In genomic region chr6:81606965-81607381, GRCh38 we compare ENCODE assay signal across 21 cellular contexts.
DNase-seq lines count a peak whose midpoint lies in the region; ATAC-seq and TF ChIP-seq lines count a peak whose summit lies in the region.
"Had no signal": no experiment of that assay in that cellular context is flagged by ENCODE, and none has a peak within 500 bp of the region (broad histone marks: within the 10 kb centered on the region; RNA-seq: fewer than 3 reads in every experiment).

No MANE protein-coding gene starts in this region.

- H3K4me1 ChIP-seq in mammary epithelial cell (ENCODE audit: insufficient read depth, low read length) (no peaks in the 10 kb centered on the region), thoracic aorta (ENCODE audit: control insufficient read depth in 1 of 2, low read depth in 2 of 2) (peaks cover 13 to 24% of the 10 kb centered on the region in 2 donors)
- H3K4me1 ChIP-seq: neural progenitor cell had no signal

- CTCF ChIA-PET in MCF 10A (lab: Yijun Ruan, JAX) (interaction anchor here (0.6 kb wide), 1 partner anchor 138 kb away, joined by 3 read pairs; no protein-coding TSS in a partner anchor), mammary epithelial cell (lab: Charles Lee; ENCODE audit: low non-redundant PET) (no interaction called here)

- 79% methylated on average over 2 of the region's 2 CpGs for WGBS in mammary epithelial cell (ENCODE audit: low coverage, missing lambda C conversion rate)

- H3K36me3 ChIP-seq in mammary epithelial cell (ENCODE audit: insufficient read depth, low read length), result no peaks in the 10 kb centered on the region
- no peaks in the 10 kb centered on the region for H3K36me3 ChIP-seq in thoracic aorta
- H3K36me3 ChIP-seq: neural progenitor cell had no signal

- no peaks in the 10 kb centered on the region for H3K4me1 Mint-ChIP-seq in MCF 10A (ENCODE audit: insufficient read depth, unreplicated experiment)
- H3K4me1 Mint-ChIP-seq in type B pancreatic cell (ENCODE audit: unreplicated experiment), result no peaks in the 10 kb centered on the region
- H3K4me1 Mint-ChIP-seq: CD8-positive, alpha-beta memory T cell; neural progenitor cell had no signal

- BruUV-seq in MCF 10A (replicated peaks; lab: Mats Ljungman, UMichigan) (no TSS peak), mammary epithelial cell (replicated peaks; lab: Mats Ljungman, UMichigan) (no TSS peak)

- H3K4me3 Mint-ChIP-seq in MCF 10A (ENCODE audit: unreplicated experiment) (no peak overlapping the region), type B pancreatic cell (no peak overlapping the region)
- H3K4me3 Mint-ChIP-seq: activated T-helper 1 cell treated with anti-CD3 and anti-CD28 coated beads, Interleukin-12 subunit alpha, Interleukin-12 subunit beta, Interleukin-2, Interleukin-4 antibody, amounts not matched to agents 30 ng/mL and 10 ng/mL and 1 ng/mL, durations not matched to agents 14 hours and 24 hours and 36 hours; CD8-positive, alpha-beta memory T cell; neural progenitor cell had no signal

- POLR2A ChIA-PET in MCF 10A (lab: Yijun Ruan, JAX), result no interaction called here

- in situ Hi-C loops in mammary epithelial cell (cut with MboI; ENCODE audit: low sequenced_read_pairs in 2 of 2), result no loop called here

- dilution Hi-C loops in mammary epithelial cell (cut with HindIII; ENCODE audit: low sequenced_read_pairs), result no loop called here

- intact Hi-C loops in MCF 10A (cut with micrococcal nuclease), result no loop called here
- intact Hi-C loops in mammary epithelial cell (cut with micrococcal nuclease), result no loop called here

- H3K27ac Mint-ChIP-seq in MCF 10A (ENCODE audit: low read depth, unreplicated experiment) (no peak overlapping the region), type B pancreatic cell (no peak overlapping the region)
- H3K27ac Mint-ChIP-seq: activated T-helper 1 cell treated with anti-CD3 and anti-CD28 coated beads, Interleukin-12 subunit alpha, Interleukin-12 subunit beta, Interleukin-2, Interleukin-4 antibody, amounts not matched to agents 30 ng/mL and 10 ng/mL and 1 ng/mL, durations not matched to agents 14 hours and 24 hours and 36 hours; CD8-positive, alpha-beta memory T cell; neural progenitor cell had no signal

- no peak for ATAC-seq in thoracic aorta (ENCODE audit: insufficient number of reproducible peaks, low FRiP score, low read depth)
- ATAC-seq: stimulated activated naive CD8-positive, alpha-beta T cell treated with anti-CD3 and anti-CD28 coated beads, Interleukin-15, Interleukin-2, amounts not matched to agents 100 U/mL and 50 U/mL, for 24 hours had no signal

- no peaks in the 10 kb centered on the region for H4K20me1 ChIP-seq in mammary epithelial cell (ENCODE audit: insufficient read depth, low read length)

- H3K27me3 ChIP-seq in mammary epithelial cell (ENCODE audit: insufficient read depth, low read length) (no peaks in the 10 kb centered on the region), thoracic aorta (replicated peaks; ENCODE audit: insufficient read depth) (no peaks in the 10 kb centered on the region)
- H3K27me3 ChIP-seq: neural progenitor cell had no signal

- H3K9me3 ChIP-seq in mammary epithelial cell (replicated peaks; ENCODE audit: insufficient read depth, low read length), result no peaks in the 10 kb centered on the region
- no peaks in the 10 kb centered on the region for H3K9me3 ChIP-seq in thoracic aorta

- H3K36me3 Mint-ChIP-seq in MCF 10A (ENCODE audit: insufficient read depth, unreplicated experiment), result no peaks in the 10 kb centered on the region
- no peaks in the 10 kb centered on the region for H3K36me3 Mint-ChIP-seq in type B pancreatic cell
- H3K36me3 Mint-ChIP-seq: CD8-positive, alpha-beta memory T cell; neural progenitor cell had no signal

- H3K4me3 ChIP-seq in mammary epithelial cell (replicated peaks in 1 of 3; ENCODE audit: insufficient read depth in 1 of 3, low read depth in 2 of 3, low read length in 3 of 3) (no peak overlapping the region), fibroblast of mammary gland (ENCODE audit: control insufficient read depth, low read depth, low read length) (no peak overlapping the region), thoracic aorta (peak overlapping the region; percentile 49)
- H3K4me3 ChIP-seq: neural progenitor cell had no signal

- peak; percentile 27 for DNase-seq in MCF 10A (ENCODE audit: unreplicated experiment)
- no peak for DNase-seq in mammary epithelial cell
- DNase-seq in amniotic epithelial cell (ENCODE audit: low read depth), result peak; percentile 10
- DNase-seq in fibroblast of mammary gland (ENCODE audit: low read depth), result peak; percentile 87
- DNase-seq in thoracic aorta (ENCODE audit: low spot score), result no peak
- DNase-seq in type B pancreatic cell (ENCODE audit: extremely low spot score, unreplicated experiment), result no peak
- DNase-seq in DMS153 (lab: John Stamatoyannopoulos, UW), result no peak
- no peak for DNase-seq in inferior parietal cortex (ENCODE audit: extremely low spot score)
- DNase-seq: activated CD4-positive, CD25-positive, alpha-beta regulatory T cell treated with anti-CD3 and anti-CD28 coated beads, Interleukin-2, amount 50 U/mL, for 72 hours; CD8-positive, alpha-beta memory T cell; DMS79 treated with DMSO at 0.1 percent for 48 hours; head of caudate nucleus; NCI-H1048; NCI-H2081 treated with DMSO at 0.1 percent for 48 hours; NCI-H524; retina; stimulated activated naive CD8-positive, alpha-beta T cell treated with anti-CD3 and anti-CD28 coated beads, Interleukin-15, Interleukin-2, amounts not matched to agents 100 U/mL and 50 U/mL, for 24 hours; T-helper 9 cell had no signal

- H3K9me3 Mint-ChIP-seq in MCF 10A (ENCODE audit: unreplicated experiment), result peaks cover 10% of the 10 kb centered on the region
- H3K9me3 Mint-ChIP-seq in type B pancreatic cell, result peaks cover 9% of the 10 kb centered on the region
- H3K9me3 Mint-ChIP-seq: activated T-helper 1 cell treated with anti-CD3 and anti-CD28 coated beads, Interleukin-12 subunit alpha, Interleukin-12 subunit beta, Interleukin-2, Interleukin-4 antibody, amounts not matched to agents 30 ng/mL and 10 ng/mL and 1 ng/mL, durations not matched to agents 14 hours and 24 hours and 36 hours; neural progenitor cell had no signal

- no peak overlapping the region for H3K4me2 ChIP-seq in mammary epithelial cell (ENCODE audit: insufficient read depth, low read depth, low read length)
- H3K4me2 ChIP-seq: neural progenitor cell had no signal

- H3K9ac ChIP-seq in mammary epithelial cell (ENCODE audit: insufficient read depth, low read length), result no peak overlapping the region
- H3K9ac ChIP-seq: neural progenitor cell had no signal

- H3K27me3 Mint-ChIP-seq in MCF 10A (ENCODE audit: insufficient read depth, unreplicated experiment) (no peaks in the 10 kb centered on the region), type B pancreatic cell (no peaks in the 10 kb centered on the region)
- H3K27me3 Mint-ChIP-seq: CD8-positive, alpha-beta memory T cell had no signal

- TF ChIP-seq CTCF in MCF 10A (IDR thresholded peaks at IDR 0.05; ENCODE audit: unreplicated experiment) (no peak), mammary epithelial cell (conservative IDR thresholded peaks at IDR 0.05 in 1 of 2, IDR thresholded peaks at IDR 0.05 in 1 of 2; ENCODE audit: extremely low read depth in 1 of 2, insufficient read depth in 1 of 2, low read depth in 1 of 2, low read length in 2 of 2) (no peak), fibroblast of mammary gland (conservative IDR thresholded peaks at IDR 0.05; ENCODE audit: control insufficient read depth, insufficient read depth, low read depth, low read length) (no peak), thoracic aorta (IDR thresholded peaks at IDR 0.05) (no peak), type B pancreatic cell (conservative IDR thresholded peaks at IDR 0.05) (no peak)

- H2AFZ ChIP-seq in mammary epithelial cell (ENCODE audit: low read depth, low read length), result no peak overlapping the region
- H2AFZ ChIP-seq: neural progenitor cell had no signal

- H3K79me2 ChIP-seq in mammary epithelial cell (ENCODE audit: insufficient read depth, low read length), result no peaks in the 10 kb centered on the region

- H3K27ac ChIP-seq in mammary epithelial cell (ENCODE audit: insufficient read depth, low read depth, low read length) (no peak overlapping the region), thoracic aorta (peak overlapping the region; percentile 21 to 58)
- H3K27ac ChIP-seq: 22Rv1, neural progenitor cell had no signal

Comparison
In these comparisons a context has a peak if more than half of its experiments do, and no peak if none do; other contexts are left out.
1. DNase-seq: peak in MCF 10A (single experiment), amniotic epithelial cell (single experiment) and fibroblast of mammary gland (single experiment); none in mammary epithelial cell (single experiment), thoracic aorta (single experiment), type B pancreatic cell (single experiment), DMS153 (single experiment) and inferior parietal cortex (single experiment).